ENCODE assay signal across 21 cellular contexts in the genomic region with DNA sequence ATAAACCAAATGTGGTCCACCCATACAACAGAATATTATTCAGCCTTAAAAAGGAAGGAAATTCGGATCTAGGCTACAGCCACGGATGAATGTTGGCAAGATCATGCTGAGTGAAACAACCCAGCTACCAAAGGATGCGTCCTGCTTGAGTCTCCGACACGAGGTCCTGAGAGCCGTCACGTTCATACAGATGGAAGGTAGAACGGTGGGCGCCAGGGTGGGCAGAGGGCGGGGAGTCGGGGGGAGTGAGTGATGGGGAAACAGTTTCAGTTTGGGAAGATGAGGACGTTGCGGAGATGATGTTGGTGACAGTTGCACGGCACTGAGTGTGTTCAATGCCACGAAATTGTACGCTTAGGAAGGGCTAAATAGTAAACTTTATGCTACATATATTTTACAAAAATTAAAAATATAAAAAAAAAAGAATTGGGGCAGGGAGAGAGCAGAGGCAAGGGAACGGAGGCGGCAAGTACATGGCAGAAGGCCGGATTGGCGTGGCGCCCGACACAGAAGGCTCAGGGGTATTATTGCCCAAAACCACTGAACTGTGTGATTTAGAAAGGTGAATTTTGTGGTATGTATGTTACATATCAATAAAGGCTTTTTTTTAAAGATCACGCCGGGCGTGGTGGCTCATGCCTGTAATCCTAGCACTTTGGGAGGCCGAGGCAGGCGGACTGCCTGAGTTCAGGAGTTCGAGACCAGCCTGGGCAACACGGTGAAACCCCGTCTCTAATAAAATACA.
"Had no signal": no experiment of that assay in that cellular context is flagged by ENCODE, and none has a peak within 500 bp of the region (broad histone marks: within the 10 kb centered on the region; RNA-seq: fewer than 3 reads in every experiment).

No MANE protein-coding gene starts in this region.

- ATAC-seq: activated CD4-positive, alpha-beta T cell treated with anti-CD3 and anti-CD28 coated beads for 36 hours; T-helper 17 cell; upper lobe of right lung had no signal

- H3K36me3 ChIP-seq: adrenal gland, breast epithelium, thyroid gland, upper lobe of right lung had no signal

- DNase-seq: activated B cell treated with CpG ODN at 0.5 μM for 24 hours; activated CD4-positive, alpha-beta T cell treated with anti-CD3 and anti-CD28 coated beads for 36 hours; activated CD4-positive, alpha-beta T cell treated with anti-CD3 and anti-CD28 coated beads, Interleukin-2, amount 50 U/mL, for 4 hours; activated CD8-positive, alpha-beta memory T cell treated with anti-CD3 and anti-CD28 coated beads for 24 hours; activated CD8-positive, alpha-beta memory T cell treated with anti-CD3 and anti-CD28 coated beads, Interleukin-2, amount 50 U/mL, for 4 hours; activated naive CD4-positive, alpha-beta T cell; activated T-cell treated with anti-CD3 and anti-CD28 coated beads, Interleukin-2, amount 50 U/mL, for 24 hours; adrenal gland; erythroblast; foreskin fibroblast; mesenchymal stem cell; stimulated activated CD4-positive, alpha-beta T cell treated with anti-CD3 and anti-CD28 coated beads, Interleukin-4, amount 100 ng/mL, for 24 hours; stimulated activated naive CD4-positive, alpha-beta T cell treated with Interleukin-2 at 50 U/mL for 16 hours; SW 1271; T-helper 17 cell; thyroid gland; upper lobe of right lung had no signal

- H3K27ac ChIP-seq: adrenal gland, breast epithelium, hepatocyte, thyroid gland, upper lobe of right lung had no signal

- H3K27me3 Mint-ChIP-seq: activated B cell treated with CpG ODN at 0.5 μM for 24 hours; activated CD4-positive, alpha-beta T cell treated with anti-CD3 and anti-CD28 coated beads for 36 hours; activated naive CD8-positive, alpha-beta T cell; activated T-cell treated with anti-CD3 and anti-CD28 coated beads, Interleukin-2, amount 50 U/mL, for 24 hours; T-helper 17 cell had no signal

- H3K27me3 ChIP-seq: adrenal gland, breast epithelium, hepatocyte, thyroid gland, upper lobe of right lung had no signal

- H3K4me3 ChIP-seq: adrenal gland, breast epithelium, hepatocyte, thyroid gland, upper lobe of right lung had no signal

- H3K4me1 ChIP-seq: breast epithelium, thyroid gland, upper lobe of right lung had no signal

- H3K9me3 Mint-ChIP-seq: activated B cell treated with CpG ODN at 0.5 μM for 24 hours; activated T-cell treated with anti-CD3 and anti-CD28 coated beads, Interleukin-2, amount 50 U/mL, for 24 hours; activated T-helper 2 cell treated with anti-CD3 and anti-CD28 coated beads, Interferon-gamma antibody, Interleukin-2, Interleukin-4, amounts not matched to agents 10 μg/mL and 5 μg/mL and 100 μg/mL, durations not matched to agents 14 hours and 24 hours and 36 hours had no signal

- H2AFZ ChIP-seq: hepatocyte had no signal

- H3K9me3 ChIP-seq: adrenal gland, breast epithelium, thyroid gland, upper lobe of right lung had no signal

- H3K4me3 Mint-ChIP-seq: activated B cell treated with CpG ODN at 0.5 μM for 24 hours; activated CD4-positive, alpha-beta T cell treated with anti-CD3 and anti-CD28 coated beads for 36 hours; activated naive CD8-positive, alpha-beta T cell; activated T-cell treated with anti-CD3 and anti-CD28 coated beads, Interleukin-2, amount 50 U/mL, for 24 hours; T-helper 17 cell had no signal

- H3K4me2 ChIP-seq: hepatocyte had no signal

- H3K79me2 ChIP-seq: hepatocyte had no signal

- H3K27ac Mint-ChIP-seq: activated B cell treated with CpG ODN at 0.5 μM for 24 hours; activated CD4-positive, alpha-beta T cell treated with anti-CD3 and anti-CD28 coated beads for 36 hours; activated naive CD8-positive, alpha-beta T cell; activated T-cell treated with anti-CD3 and anti-CD28 coated beads, Interleukin-2, amount 50 U/mL, for 24 hours; activated T-helper 2 cell treated with anti-CD3 and anti-CD28 coated beads, Interferon-gamma antibody, Interleukin-2, Interleukin-4, amounts not matched to agents 10 μg/mL and 5 μg/mL and 100 μg/mL, durations not matched to agents 14 hours and 24 hours and 36 hours; T-helper 17 cell had no signal
